1 cellular context compared by ENCODE assay signal in the genomic region with DNA sequence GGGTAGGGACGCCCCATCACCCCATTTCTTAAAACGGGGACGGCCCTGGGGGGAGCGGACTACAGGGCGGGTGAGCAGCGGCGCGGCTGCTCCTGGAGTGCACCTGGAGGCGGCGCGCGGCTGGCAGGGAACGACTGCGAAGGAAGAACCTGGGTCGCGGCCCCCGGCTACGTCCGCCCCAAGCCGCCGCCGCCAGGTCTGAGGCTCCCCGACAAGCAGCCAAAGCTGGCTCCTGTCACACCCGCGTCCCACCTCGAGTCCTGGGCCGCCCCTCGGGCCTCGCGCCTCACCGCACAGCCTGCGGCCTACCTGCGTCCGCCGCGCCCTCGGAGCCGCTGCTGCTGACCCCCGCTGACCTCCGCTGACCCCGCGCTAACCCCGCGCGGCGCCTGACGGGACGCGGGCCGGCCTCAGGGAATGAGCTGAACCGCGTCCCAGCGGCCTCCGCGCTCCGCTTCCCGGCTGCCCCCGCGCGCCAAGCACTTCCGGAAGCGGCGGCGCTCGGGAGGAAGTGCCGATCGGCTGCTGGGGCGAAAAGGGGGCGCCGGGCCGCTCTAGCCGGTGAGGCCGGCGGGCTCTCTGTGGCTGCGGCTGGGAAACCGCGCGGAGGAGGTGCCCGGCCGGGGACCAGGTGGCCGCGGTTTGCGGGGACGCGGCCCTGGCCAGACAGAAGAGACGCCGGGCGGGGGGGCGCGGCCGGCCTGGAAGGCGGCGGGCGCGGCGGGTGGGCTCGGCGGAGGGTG.
A peak's percentile ranks its signal among the peaks of the same experiment; 100 is the strongest.
TF ChIP-seq lines count a peak whose summit lies in the region.

A gene with protein sequence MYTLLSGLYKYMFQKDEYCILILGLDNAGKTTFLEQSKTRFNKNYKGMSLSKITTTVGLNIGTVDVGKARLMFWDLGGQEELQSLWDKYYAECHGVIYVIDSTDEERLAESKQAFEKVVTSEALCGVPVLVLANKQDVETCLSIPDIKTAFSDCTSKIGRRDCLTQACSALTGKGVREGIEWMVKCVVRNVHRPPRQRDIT (minus strand): TSS at position 419 of the 743 bp plus-strand sequence. CDS start 885 bp downstream, outside the sequence.
A gene with protein sequence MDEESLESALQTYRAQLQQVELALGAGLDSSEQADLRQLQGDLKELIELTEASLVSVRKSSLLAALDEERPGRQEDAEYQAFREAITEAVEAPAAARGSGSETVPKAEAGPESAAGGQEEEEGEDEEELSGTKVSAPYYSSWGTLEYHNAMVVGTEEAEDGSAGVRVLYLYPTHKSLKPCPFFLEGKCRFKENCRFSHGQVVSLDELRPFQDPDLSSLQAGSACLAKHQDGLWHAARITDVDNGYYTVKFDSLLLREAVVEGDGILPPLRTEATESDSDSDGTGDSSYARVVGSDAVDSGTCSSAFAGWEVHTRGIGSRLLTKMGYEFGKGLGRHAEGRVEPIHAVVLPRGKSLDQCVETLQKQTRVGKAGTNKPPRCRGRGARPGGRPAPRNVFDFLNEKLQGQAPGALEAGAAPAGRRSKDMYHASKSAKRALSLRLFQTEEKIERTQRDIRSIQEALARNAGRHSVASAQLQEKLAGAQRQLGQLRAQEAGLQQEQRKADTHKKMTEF (plus strand): TSS at position 482 of the 743 bp plus-strand sequence. CDS start 542 bp downstream, outside the sequence.

TF ChIP-seq in K562, 482 proteins besides CTCF, POLR2A, EP300 and RAD21 (continues in another document):
- TF ChIP-seq ZNF347 (CRISPR knock-in tag; IDR thresholded peaks at IDR 0.05; ENCODE audit: low read depth) (no peak), TRIM28 (IDR thresholded peaks at IDR 0.05) (no peak), EWSR1 (IDR thresholded peaks at IDR 0.05; ENCODE audit: borderline replicate concordance, low read depth, partially characterized antibody) (no peak), EP400 (IDR thresholded peaks at IDR 0.05) (peak; percentile 71; the same call in 1 of the 2 replicates), XRCC4 (IDR thresholded peaks at IDR 0.05; ENCODE audit: extremely low read depth, insufficient read depth, insufficient read length) (no peak), ZSCAN29 (IDR thresholded peaks at IDR 0.05) (0 out of 2 replicates have a peak, but pooled peaks have one; percentile 38), ZNF224 (CRISPR knock-in tag; IDR thresholded peaks at IDR 0.05) (no peak), SREBF2 (CRISPR knock-in tag; IDR thresholded peaks at IDR 0.05) (no peak), HNRNPL (IDR thresholded peaks at IDR 0.05; ENCODE audit: low read depth, low read length) (0 out of 2 replicates have a peak, but pooled peaks have one; percentile 28), ZNF764 (CRISPR knock-in tag; IDR thresholded peaks at IDR 0.05; ENCODE audit: low read depth) (no peak), CHD1 (IDR thresholded peaks at IDR 0.05; ENCODE audit: low read length) (no peak), ZNF316 (IDR thresholded peaks at IDR 0.05) (no peak), NUFIP1 (IDR thresholded peaks at IDR 0.05; ENCODE audit: partially characterized antibody) (no peak), ATF7 (IDR thresholded peaks at IDR 0.05) (peak; percentile 80), SP1 (CRISPR knock-in tag; IDR thresholded peaks at IDR 0.05) (peak; percentile 41; the same call in 1 of the 2 replicates), ZFP30 (CRISPR knock-in tag; IDR thresholded peaks at IDR 0.05; ENCODE audit: borderline replicate concordance) (no peak), ZNF785 (CRISPR knock-in tag; IDR thresholded peaks at IDR 0.05) (no peak), CBX3 (IDR thresholded peaks at IDR 0.05; ENCODE audit: borderline replicate concordance in 1 of 2, low read length in 2 of 2) (peak in 1 of 2 experiments; percentile 48; a peak in 1 of 3 replicates), ZBTB7A (IDR thresholded peaks at IDR 0.05; ENCODE audit: borderline replicate concordance, control insufficient read depth, low read depth, low read length) (peak; percentile 83), RBM15 (IDR thresholded peaks at IDR 0.05; ENCODE audit: insufficient read depth, low read length) (no peak), ZNF766 (CRISPR knock-in tag; conservative IDR thresholded peaks at IDR 0.05) (peak; percentile 92), BRD9 (IDR thresholded peaks at IDR 0.05; ENCODE audit: low read depth, partially characterized antibody) (no peak), SAP30 (IDR thresholded peaks at IDR 0.05; ENCODE audit: borderline replicate concordance, insufficient read depth, low read depth, low read length, poor library complexity, severe bottlenecking) (peak; percentile 59), ETS2 (tag; IDR thresholded peaks at IDR 0.05; ENCODE audit: borderline replicate concordance, poor library complexity, severe bottlenecking) (no peak), HCFC1 (IDR thresholded peaks at IDR 0.05; ENCODE audit: low read depth, low read length) (peak; percentile 84), RBM22 (IDR thresholded peaks at IDR 0.05; ENCODE audit: low read depth, low read length, poor library complexity, severe bottlenecking) (no peak), SIN3B (IDR thresholded peaks at IDR 0.05; ENCODE audit: low read depth) (peak; percentile 87), MTA2 (IDR thresholded peaks at IDR 0.05; ENCODE audit: low read depth) (peak; percentile 76), MTA3 (IDR thresholded peaks at IDR 0.05; ENCODE audit: borderline replicate concordance) (peak; percentile 72; the same call in 1 of the 2 replicates), SIRT6 (IDR thresholded peaks at IDR 0.05; ENCODE audit: low read depth, low read length) (no peak), ZNF12 (CRISPR knock-in tag; IDR thresholded peaks at IDR 0.05) (no peak)
- TF ChIP-seq, protein P1, sequence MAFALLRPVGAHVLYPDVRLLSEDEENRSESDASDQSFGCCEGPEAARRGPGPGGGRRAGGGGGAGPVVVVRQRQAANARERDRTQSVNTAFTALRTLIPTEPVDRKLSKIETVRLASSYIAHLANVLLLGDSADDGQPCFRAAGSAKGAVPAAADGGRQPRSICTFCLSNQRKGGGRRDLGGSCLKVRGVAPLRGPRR (CRISPR knock-in tag; IDR thresholded peaks at IDR 0.05): no peak; the same call in 1 of the 2 replicates
- TF ChIP-seq, protein P2, sequence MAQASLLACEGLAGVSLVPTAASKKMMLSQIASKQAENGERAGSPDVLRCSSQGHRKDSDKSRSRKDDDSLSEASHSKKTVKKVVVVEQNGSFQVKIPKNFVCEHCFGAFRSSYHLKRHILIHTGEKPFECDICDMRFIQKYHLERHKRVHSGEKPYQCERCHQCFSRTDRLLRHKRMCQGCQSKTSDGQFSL (CRISPR knock-in tag; IDR thresholded peaks at IDR 0.05): no peak
- TF ChIP-seq, protein P2 (tag; IDR thresholded peaks at IDR 0.05): no peak
- TF ChIP-seq, protein P3, sequence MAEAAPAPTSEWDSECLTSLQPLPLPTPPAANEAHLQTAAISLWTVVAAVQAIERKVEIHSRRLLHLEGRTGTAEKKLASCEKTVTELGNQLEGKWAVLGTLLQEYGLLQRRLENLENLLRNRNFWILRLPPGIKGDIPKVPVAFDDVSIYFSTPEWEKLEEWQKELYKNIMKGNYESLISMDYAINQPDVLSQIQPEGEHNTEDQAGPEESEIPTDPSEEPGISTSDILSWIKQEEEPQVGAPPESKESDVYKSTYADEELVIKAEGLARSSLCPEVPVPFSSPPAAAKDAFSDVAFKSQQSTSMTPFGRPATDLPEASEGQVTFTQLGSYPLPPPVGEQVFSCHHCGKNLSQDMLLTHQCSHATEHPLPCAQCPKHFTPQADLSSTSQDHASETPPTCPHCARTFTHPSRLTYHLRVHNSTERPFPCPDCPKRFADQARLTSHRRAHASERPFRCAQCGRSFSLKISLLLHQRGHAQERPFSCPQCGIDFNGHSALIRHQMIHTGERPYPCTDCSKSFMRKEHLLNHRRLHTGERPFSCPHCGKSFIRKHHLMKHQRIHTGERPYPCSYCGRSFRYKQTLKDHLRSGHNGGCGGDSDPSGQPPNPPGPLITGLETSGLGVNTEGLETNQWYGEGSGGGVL (CRISPR knock-in tag; IDR thresholded peaks at IDR 0.05): no peak
- TF ChIP-seq, protein P4, sequence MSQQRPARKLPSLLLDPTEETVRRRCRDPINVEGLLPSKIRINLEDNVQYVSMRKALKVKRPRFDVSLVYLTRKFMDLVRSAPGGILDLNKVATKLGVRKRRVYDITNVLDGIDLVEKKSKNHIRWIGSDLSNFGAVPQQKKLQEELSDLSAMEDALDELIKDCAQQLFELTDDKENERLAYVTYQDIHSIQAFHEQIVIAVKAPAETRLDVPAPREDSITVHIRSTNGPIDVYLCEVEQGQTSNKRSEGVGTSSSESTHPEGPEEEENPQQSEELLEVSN (IDR thresholded peaks at IDR 0.05; ENCODE audit: borderline replicate concordance in 1 of 2, extremely low read depth in 1 of 2, insufficient read depth in 1 of 2, insufficient read length in 1 of 2, low read depth in 1 of 2, low read length in 1 of 2, poor library complexity in 1 of 2, severe bottlenecking in 1 of 2): peak; percentile 75 to 92
- TF ChIP-seq, protein P5, sequence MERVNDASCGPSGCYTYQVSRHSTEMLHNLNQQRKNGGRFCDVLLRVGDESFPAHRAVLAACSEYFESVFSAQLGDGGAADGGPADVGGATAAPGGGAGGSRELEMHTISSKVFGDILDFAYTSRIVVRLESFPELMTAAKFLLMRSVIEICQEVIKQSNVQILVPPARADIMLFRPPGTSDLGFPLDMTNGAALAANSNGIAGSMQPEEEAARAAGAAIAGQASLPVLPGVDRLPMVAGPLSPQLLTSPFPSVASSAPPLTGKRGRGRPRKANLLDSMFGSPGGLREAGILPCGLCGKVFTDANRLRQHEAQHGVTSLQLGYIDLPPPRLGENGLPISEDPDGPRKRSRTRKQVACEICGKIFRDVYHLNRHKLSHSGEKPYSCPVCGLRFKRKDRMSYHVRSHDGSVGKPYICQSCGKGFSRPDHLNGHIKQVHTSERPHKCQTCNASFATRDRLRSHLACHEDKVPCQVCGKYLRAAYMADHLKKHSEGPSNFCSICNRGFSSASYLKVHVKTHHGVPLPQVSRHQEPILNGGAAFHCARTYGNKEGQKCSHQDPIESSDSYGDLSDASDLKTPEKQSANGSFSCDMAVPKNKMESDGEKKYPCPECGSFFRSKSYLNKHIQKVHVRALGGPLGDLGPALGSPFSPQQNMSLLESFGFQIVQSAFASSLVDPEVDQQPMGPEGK (CRISPR knock-in tag; IDR thresholded peaks at IDR 0.05; ENCODE audit: borderline replicate concordance): no peak
- TF ChIP-seq, protein P6, sequence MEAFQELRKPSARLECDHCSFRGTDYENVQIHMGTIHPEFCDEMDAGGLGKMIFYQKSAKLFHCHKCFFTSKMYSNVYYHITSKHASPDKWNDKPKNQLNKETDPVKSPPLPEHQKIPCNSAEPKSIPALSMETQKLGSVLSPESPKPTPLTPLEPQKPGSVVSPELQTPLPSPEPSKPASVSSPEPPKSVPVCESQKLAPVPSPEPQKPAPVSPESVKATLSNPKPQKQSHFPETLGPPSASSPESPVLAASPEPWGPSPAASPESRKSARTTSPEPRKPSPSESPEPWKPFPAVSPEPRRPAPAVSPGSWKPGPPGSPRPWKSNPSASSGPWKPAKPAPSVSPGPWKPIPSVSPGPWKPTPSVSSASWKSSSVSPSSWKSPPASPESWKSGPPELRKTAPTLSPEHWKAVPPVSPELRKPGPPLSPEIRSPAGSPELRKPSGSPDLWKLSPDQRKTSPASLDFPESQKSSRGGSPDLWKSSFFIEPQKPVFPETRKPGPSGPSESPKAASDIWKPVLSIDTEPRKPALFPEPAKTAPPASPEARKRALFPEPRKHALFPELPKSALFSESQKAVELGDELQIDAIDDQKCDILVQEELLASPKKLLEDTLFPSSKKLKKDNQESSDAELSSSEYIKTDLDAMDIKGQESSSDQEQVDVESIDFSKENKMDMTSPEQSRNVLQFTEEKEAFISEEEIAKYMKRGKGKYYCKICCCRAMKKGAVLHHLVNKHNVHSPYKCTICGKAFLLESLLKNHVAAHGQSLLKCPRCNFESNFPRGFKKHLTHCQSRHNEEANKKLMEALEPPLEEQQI (IDR thresholded peaks at IDR 0.05): no peak
- TF ChIP-seq, protein P7, sequence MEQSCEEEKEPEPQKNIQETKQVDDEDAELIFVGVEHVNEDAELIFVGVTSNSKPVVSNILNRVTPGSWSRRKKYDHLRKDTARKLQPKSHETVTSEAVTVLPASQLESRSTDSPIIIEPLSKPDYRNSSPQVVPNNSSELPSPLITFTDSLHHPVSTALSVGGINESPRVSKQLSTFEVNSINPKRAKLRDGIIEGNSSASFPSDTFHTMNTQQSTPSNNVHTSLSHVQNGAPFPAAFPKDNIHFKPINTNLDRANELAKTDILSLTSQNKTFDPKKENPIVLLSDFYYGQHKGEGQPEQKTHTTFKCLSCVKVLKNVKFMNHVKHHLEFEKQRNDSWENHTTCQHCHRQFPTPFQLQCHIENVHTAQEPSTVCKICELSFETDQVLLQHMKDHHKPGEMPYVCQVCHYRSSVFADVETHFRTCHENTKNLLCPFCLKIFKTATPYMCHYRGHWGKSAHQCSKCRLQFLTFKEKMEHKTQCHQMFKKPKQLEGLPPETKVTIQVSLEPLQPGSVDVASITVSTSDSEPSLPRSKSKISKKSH (CRISPR knock-in tag; IDR thresholded peaks at IDR 0.05): no peak
- TF ChIP-seq, protein P8, sequence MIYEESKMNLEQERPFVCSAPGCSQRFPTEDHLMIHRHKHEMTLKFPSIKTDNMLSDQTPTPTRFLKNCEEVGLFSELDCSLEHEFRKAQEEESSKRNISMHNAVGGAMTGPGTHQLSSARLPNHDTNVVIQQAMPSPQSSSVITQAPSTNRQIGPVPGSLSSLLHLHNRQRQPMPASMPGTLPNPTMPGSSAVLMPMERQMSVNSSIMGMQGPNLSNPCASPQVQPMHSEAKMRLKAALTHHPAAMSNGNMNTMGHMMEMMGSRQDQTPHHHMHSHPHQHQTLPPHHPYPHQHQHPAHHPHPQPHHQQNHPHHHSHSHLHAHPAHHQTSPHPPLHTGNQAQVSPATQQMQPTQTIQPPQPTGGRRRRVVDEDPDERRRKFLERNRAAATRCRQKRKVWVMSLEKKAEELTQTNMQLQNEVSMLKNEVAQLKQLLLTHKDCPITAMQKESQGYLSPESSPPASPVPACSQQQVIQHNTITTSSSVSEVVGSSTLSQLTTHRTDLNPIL (CRISPR knock-in tag; IDR thresholded peaks at IDR 0.05): no peak
- TF ChIP-seq, protein P9, sequence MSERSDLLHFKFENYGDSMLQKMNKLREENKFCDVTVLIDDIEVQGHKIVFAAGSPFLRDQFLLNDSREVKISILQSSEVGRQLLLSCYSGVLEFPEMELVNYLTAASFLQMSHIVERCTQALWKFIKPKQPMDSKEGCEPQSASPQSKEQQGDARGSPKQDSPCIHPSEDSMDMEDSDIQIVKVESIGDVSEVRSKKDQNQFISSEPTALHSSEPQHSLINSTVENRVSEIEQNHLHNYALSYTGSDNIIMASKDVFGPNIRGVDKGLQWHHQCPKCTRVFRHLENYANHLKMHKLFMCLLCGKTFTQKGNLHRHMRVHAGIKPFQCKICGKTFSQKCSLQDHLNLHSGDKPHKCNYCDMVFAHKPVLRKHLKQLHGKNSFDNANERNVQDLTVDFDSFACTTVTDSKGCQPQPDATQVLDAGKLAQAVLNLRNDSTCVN (CRISPR knock-in tag; IDR thresholded peaks at IDR 0.05): no peak
